ENCODE assay signal across 15 cellular contexts in the genomic region with DNA sequence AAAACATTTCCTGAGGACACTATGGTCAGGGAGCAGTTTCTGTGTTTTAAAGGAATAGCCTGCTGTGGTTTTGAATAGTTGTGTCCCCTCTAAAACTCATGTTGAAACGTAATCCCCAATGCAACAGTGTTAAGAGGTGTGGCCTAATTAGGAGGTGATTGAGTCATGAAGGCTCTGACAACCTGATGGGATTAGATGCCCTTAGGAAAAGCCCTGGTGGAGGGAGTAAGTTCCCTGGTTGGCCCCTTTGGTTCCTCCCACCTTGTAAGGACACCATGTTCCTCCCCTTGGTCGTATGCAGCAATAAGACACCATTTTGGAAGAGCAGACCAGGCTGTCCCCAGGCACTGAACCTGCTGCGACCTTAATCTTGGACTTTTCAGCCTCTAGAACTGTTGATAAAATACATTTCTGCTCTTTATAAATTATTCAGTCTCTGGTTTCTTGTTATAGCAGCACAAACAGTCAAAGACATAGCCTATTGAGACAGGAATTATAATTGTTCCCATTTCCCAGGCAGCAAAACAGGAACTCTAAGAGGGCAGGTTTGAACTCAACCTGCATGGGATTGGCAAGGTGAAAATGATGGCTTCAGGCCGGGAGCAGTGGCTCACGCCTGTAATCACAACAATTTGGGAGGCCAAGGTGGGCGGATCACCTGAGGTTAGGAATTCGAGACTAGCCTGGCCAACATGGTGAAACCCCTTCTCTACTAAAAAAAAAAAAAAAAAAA. TPM values are rescaled to one million over a fixed set of nuclear protein-coding genes. Genes with fewer than 3 reads are reported as not detected.
DNase-seq lines count a peak whose midpoint lies in the region; ATAC-seq, FAIRE-seq and TF ChIP-seq lines count a peak whose summit lies in the region.
"Had no signal": no experiment of that assay in that cellular context is flagged by ENCODE, and none has a peak within 500 bp of the region (broad histone marks: within the 10 kb centered on the region; RNA-seq: fewer than 3 reads in every experiment).

No MANE protein-coding gene starts in this region.

- H3K4me2 ChIP-seq in HepG2 (ENCODE audit: low read depth, low read length) (peak overlapping the region; percentile 71), keratinocyte (ENCODE audit: control insufficient read depth, extremely low read depth, insufficient read depth, low read depth, low read length) (peak overlapping the region; percentile 95), neuronal stem cell (ENCODE audit: insufficient read depth, low read length, poor library complexity, severe bottlenecking) (no peak overlapping the region)

- H4K20me1 ChIP-seq in HepG2 (ENCODE audit: insufficient read depth, low read length) (no peaks in the 10 kb centered on the region), keratinocyte (ENCODE audit: control insufficient read depth, extremely low read depth, insufficient read depth, low read length) (no peaks in the 10 kb centered on the region)

- no peak for TF ChIP-seq EP300 in HepG2 (IDR thresholded peaks at IDR 0.05; ENCODE audit: low read depth in 2 of 2, low read length in 2 of 2)
- TF ChIP-seq EP300 in HepG2 (CRISPR knock-in tag; IDR thresholded peaks at IDR 0.05; ENCODE audit: borderline replicate concordance): no peak
- no peak for TF ChIP-seq EP300 in suprapubic skin (IDR thresholded peaks at IDR 0.05)

- in situ Hi-C loops in HepG2 (cut with HindIII; ENCODE audit: extremely low pct_ligation_motif_present, low pct_unique_long_range_greater_than_20kb): no loop called here

- no peak for TF ChIP-seq RAD21 in HepG2 (CRISPR knock-in tag; IDR thresholded peaks at IDR 0.05)

- H2BK15ac ChIP-seq in neuronal stem cell (ENCODE audit: low read length): no peak overlapping the region

- H2BK5ac ChIP-seq in neuronal stem cell (ENCODE audit: low read length): no peak overlapping the region

- POLR2A ChIA-PET in HepG2 (lab: Yijun Ruan, JAX) (interaction anchor here (1.2 to 2.5 kb wide), 7 partner anchors 8 to 161 kb away, joined by 4 to 20 read pairs (median 8); no protein-coding TSS in a partner anchor), RWPE1 (lab: Yijun Ruan, JAX; ENCODE audit: low non-redundant PET) (no interaction called here)

- H3K14ac ChIP-seq in neuronal stem cell (ENCODE audit: low read length): no peak overlapping the region

- no peak for ATAC-seq in HepG2
- ATAC-seq in right lobe of liver: no peak

- TF ChIP-seq CTCF in HepG2 (CRISPR knock-in tag; IDR thresholded peaks at IDR 0.05) (no peak), right lobe of liver (IDR thresholded peaks at IDR 0.05) (no peak), RWPE1 (conservative IDR thresholded peaks at IDR 0.05; ENCODE audit: low read depth) (no peak), keratinocyte (optimal IDR thresholded peaks at IDR 0.05 in 1 of 3, IDR thresholded peaks at IDR 0.05 in 1 of 3, conservative IDR thresholded peaks at IDR 0.05 in 1 of 3; ENCODE audit: extremely low read depth in 1 of 3, insufficient read depth in 2 of 3, low read length in 3 of 3) (no peak), suprapubic skin (IDR thresholded peaks at IDR 0.05) (no peak)

- peaks cover 76% of the 10 kb centered on the region for H3K4me1 ChIP-seq in HepG2 (ENCODE audit: insufficient read depth, low read length)
- peaks cover 4 to 58% (median 30%) of the 10 kb centered on the region in 4 donors for H3K4me1 ChIP-seq in right lobe of liver
- peaks cover 44% of the 10 kb centered on the region for H3K4me1 ChIP-seq in keratinocyte (ENCODE audit: control insufficient read depth, extremely low read depth, insufficient read depth, low read length)
- peaks cover 0 to 2% of the 10 kb centered on the region in 2 donors for H3K4me1 ChIP-seq in neuronal stem cell (ENCODE audit: control insufficient read depth in 2 of 2, insufficient read depth in 1 of 2, low read depth in 1 of 2, low read length in 2 of 2)
- H3K4me1 ChIP-seq in suprapubic skin: peaks cover 29% of the 10 kb centered on the region

- H3K9ac ChIP-seq in HepG2 (ENCODE audit: insufficient read depth, low read depth, low read length): no peak overlapping the region
- H3K9ac ChIP-seq in keratinocyte (ENCODE audit: control insufficient read depth, extremely low read depth, insufficient read depth, low read length): peak overlapping the region; percentile 5
- no peak overlapping the region for H3K9ac ChIP-seq in neuronal stem cell (ENCODE audit: low read depth, low read length, poor library complexity)

- intact Hi-C loops in HepG2 (cut with micrococcal nuclease; ENCODE audit: unreplicated experiment): loop anchor here (10.0 kb wide), 2 partner anchors 62 to 212 kb away; no protein-coding TSS in a partner anchor
- intact Hi-C loops in right lobe of liver (cut with DNase I): no loop called here

- dilution Hi-C loops in keratinocyte (cut with MboI; ENCODE audit: extremely low pct_ligation_motif_present, low sequenced_read_pairs): no loop called here

- no peaks in the 10 kb centered on the region for H3K9me1 ChIP-seq in keratinocyte (ENCODE audit: control insufficient read depth, extremely low read depth, insufficient read depth, low read length)

- H4K91ac ChIP-seq in neuronal stem cell (ENCODE audit: low read depth, low read length, poor library complexity): no peak overlapping the region

- H3K27ac ChIP-seq in HepG2 (ENCODE audit: extremely low read length, insufficient read depth, low read length) (peak overlapping the region; percentile 49), right lobe of liver (no peak overlapping the region), RWPE1 (peak overlapping the region; percentile 94), keratinocyte (ENCODE audit: control insufficient read depth, insufficient read depth, low read length) (peak overlapping the region; percentile 86), neuronal stem cell (replicated peaks; ENCODE audit: low read length) (no peak overlapping the region), suprapubic skin (no peak overlapping the region)
- H3K27ac ChIP-seq: left ventricle myocardium inferior, sigmoid colon had no signal

- no peak overlapping the region for H4K8ac ChIP-seq in neuronal stem cell (ENCODE audit: low read depth, low read length)

- H3K4ac ChIP-seq in neuronal stem cell (ENCODE audit: low read length): no peak overlapping the region

- H3K79me1 ChIP-seq in neuronal stem cell (ENCODE audit: low read depth, low read length): no peaks in the 10 kb centered on the region

- H3K4me3 ChIP-seq in HepG2 (replicated peaks in 1 of 3; ENCODE audit: insufficient read depth in 1 of 3, low read depth in 2 of 3, low read length in 3 of 3) (peak overlapping the region in 1 of 3 experiments; percentile 26; a peak in 1 of 6 replicates), right lobe of liver (no peak overlapping the region), keratinocyte (ENCODE audit: control insufficient read depth in 2 of 3, extremely low read depth in 1 of 3, insufficient read depth in 2 of 3, low read depth in 1 of 3, low read length in 3 of 3) (no peak overlapping the region), neuronal stem cell (ENCODE audit: low read length in 2 of 2) (no peak overlapping the region), suprapubic skin (no peak overlapping the region)
- H3K4me3 ChIP-seq: coronary artery, left ventricle myocardium inferior, sigmoid colon had no signal

- H3K79me2 ChIP-seq in HepG2 (ENCODE audit: insufficient read depth, low read length) (no peaks in the 10 kb centered on the region), keratinocyte (ENCODE audit: control insufficient read depth, insufficient read depth, low read length) (no peaks in the 10 kb centered on the region)

- H2AK5ac ChIP-seq in neuronal stem cell (ENCODE audit: low read depth, low read length): no peak overlapping the region

- no peak for DNase-seq in HepG2 (ENCODE audit: low spot score)
- DNase-seq in right lobe of liver: no peak
- peak; percentile 25 for DNase-seq in RWPE1 (ENCODE audit: low spot score)
- DNase-seq in keratinocyte (ENCODE audit: low read depth, low spot score): no peak
- DNase-seq in neuronal stem cell (ENCODE audit: low spot score): no peak
- DNase-seq in stimulated activated CD4-positive, alpha-beta T cell treated with anti-CD3 and anti-CD28 coated beads, Interleukin-4, amount 100 ng/mL, for 1 hour: no peak
- no peak for DNase-seq in suprapubic skin (ENCODE audit: low spot score in 2 of 2)
- DNase-seq in RPMI8226: no peak
- DNase-seq: activated CD4-positive, alpha-beta T cell treated with anti-CD3 and anti-CD28 coated beads for 4 hours; activated T-cell treated with anti-CD3 and anti-CD28 coated beads, Interleukin-2, amount 50 U/mL, for 1 hour; erythroblast; left ventricle myocardium inferior; NCI-H2171 treated with DMSO at 0.1 percent for 48 hours; sigmoid colon had no signal

- WGBS in HepG2 (ENCODE audit: low lambda C conversion rate): 85% methylated on average over 7 of the region's 7 CpGs
- WGBS in right lobe of liver (ENCODE audit: insufficient coverage, low coverage, low lambda C conversion rate, missing lambda C conversion rate): 73% methylated on average over 6 of the region's 7 CpGs
- no CpG with 5 or more reads among the region's 7 CpGs for WGBS in neuronal stem cell (ENCODE audit: extremely low coverage in 2 of 2, insufficient read length in 2 of 2, insufficient replicate concordance in 1 of 2), 2 donors
- 74% methylated on average over 7 of the region's 7 CpGs for WGBS in suprapubic skin

- H2AFZ ChIP-seq in HepG2 (ENCODE audit: low read length): no peak overlapping the region
- H2AFZ ChIP-seq in keratinocyte (ENCODE audit: control insufficient read depth, low read length): peak overlapping the region; percentile 53
- H2AFZ ChIP-seq in neuronal stem cell (ENCODE audit: low read length): no peak overlapping the region

- no peak overlapping the region for H2BK120ac ChIP-seq in neuronal stem cell (ENCODE audit: low read depth, low read length)

- H3K18ac ChIP-seq in neuronal stem cell (ENCODE audit: low read length): no peak overlapping the region

- TF ChIP-seq POLR2A in HepG2 (IDR thresholded peaks at IDR 0.05; ENCODE audit: insufficient read depth in 1 of 2, low read depth in 2 of 2, low read length in 2 of 2) (no peak), right lobe of liver (IDR thresholded peaks at IDR 0.05) (no peak), suprapubic skin (IDR thresholded peaks at IDR 0.05) (no peak)

- H3K36me3 ChIP-seq in HepG2 (replicated peaks in 1 of 2; ENCODE audit: control insufficient read depth in 1 of 2, insufficient read depth in 2 of 2, low read length in 2 of 2) (no peaks in the 10 kb centered on the region), right lobe of liver (no peaks in the 10 kb centered on the region), keratinocyte (ENCODE audit: control insufficient read depth in 2 of 2, extremely low read depth in 1 of 2, insufficient read depth in 2 of 2, low read length in 2 of 2) (no peaks in the 10 kb centered on the region), neuronal stem cell (replicated peaks in 1 of 2; ENCODE audit: control insufficient read depth in 2 of 2, insufficient read depth in 2 of 2, low read length in 2 of 2) (no peaks in the 10 kb centered on the region), suprapubic skin (no peaks in the 10 kb centered on the region)
- H3K36me3 ChIP-seq: left ventricle myocardium inferior, sigmoid colon had no signal

- CTCF ChIA-PET in HepG2 (lab: Yijun Ruan, JAX; ENCODE audit: low intra/inter-chr PET ratio, low total read pairs): no interaction called here
- CTCF ChIA-PET in RWPE1 (lab: Yijun Ruan, JAX): no interaction called here

- H3K9me3 ChIP-seq in HepG2 (ENCODE audit: low read length): no peaks in the 10 kb centered on the region
- no peaks in the 10 kb centered on the region for H3K9me3 ChIP-seq in right lobe of liver
- H3K9me3 ChIP-seq in keratinocyte (ENCODE audit: control insufficient read depth, low read depth, low read length): peaks cover 9% of the 10 kb centered on the region
- H3K9me3 ChIP-seq in neuronal stem cell (replicated peaks in 1 of 2; ENCODE audit: control insufficient read depth in 2 of 2, insufficient read depth in 1 of 2, low read depth in 1 of 2, low read length in 2 of 2): peaks cover under 1 to 4% of the 10 kb centered on the region in 2 donors
- H3K9me3 ChIP-seq in suprapubic skin: no peaks in the 10 kb centered on the region

- FAIRE-seq in HepG2 (lab: Jason Lieb, UNC) (no peak), keratinocyte (lab: Jason Lieb, UNC) (peak; percentile 71)

- no peak overlapping the region for H3K23ac ChIP-seq in neuronal stem cell (ENCODE audit: low read depth, low read length, poor library complexity)

- no peak overlapping the region for H2BK12ac ChIP-seq in neuronal stem cell (ENCODE audit: low read length)

- no peaks in the 10 kb centered on the region for H3K27me3 ChIP-seq in HepG2 (ENCODE audit: control insufficient read depth in 1 of 2, insufficient read depth in 2 of 2, low read length in 2 of 2)
- H3K27me3 ChIP-seq in right lobe of liver: no peaks in the 10 kb centered on the region
- H3K27me3 ChIP-seq in keratinocyte (ENCODE audit: control insufficient read depth, extremely low read depth, insufficient read depth, low read length): no peaks in the 10 kb centered on the region
- peaks cover 0 to 7% (median 0%) of the 10 kb centered on the region in 3 experiments for H3K27me3 ChIP-seq in neuronal stem cell (ENCODE audit: control insufficient read depth in 3 of 3, insufficient read depth in 3 of 3, low read depth in 1 of 3, low read length in 3 of 3)
- no peaks in the 10 kb centered on the region for H3K27me3 ChIP-seq in suprapubic skin
- H3K27me3 ChIP-seq: sigmoid colon had no signal

- BruUV-seq in HepG2 (replicated peaks; lab: Mats Ljungman, UMichigan): no TSS peak

RNA-seq across cellular contexts. Expression of a gene that starts 20.5 kb away (rescaled TPM):
- total RNA-seq in HepG2 (2016; rRNA removed; fragmentation: Illumina TruSeq; extraction: Trizol): 51.3 and 55.7 TPM in 2 replicates
- 14.9 and 19.1 TPM in 2 replicates for total RNA-seq in HepG2 (2016; cell fraction: cytosol; rRNA removed; fragmentation: Illumina TruSeq; extraction: Trizol; ENCODE audit: low read depth)
- 45.5 and 52.6 TPM in 2 replicates for total RNA-seq in HepG2 (2016; cell fraction: insoluble cytoplasmic fraction; rRNA removed; fragmentation: Illumina TruSeq; extraction: Trizol)
- total RNA-seq in HepG2 (2016; cell fraction: membrane; rRNA removed; fragmentation: Illumina TruSeq; extraction: Trizol): 16.6 and 16.8 TPM in 2 replicates
- 72.4 and 83.0 TPM in 2 replicates for total RNA-seq in HepG2 (2016; cell fraction: nucleus; rRNA removed; fragmentation: Illumina TruSeq; extraction: Trizol)
- polyA plus RNA-seq in HepG2 (2011; rRNA removed): 52.9 and 55.1 TPM in 2 replicates
- 28.4 and 33.2 TPM in 2 replicates for polyA plus RNA-seq in HepG2 (2011; cell fraction: cytosol; rRNA removed)
- 76.4 and 98.4 TPM in 2 replicates for polyA plus RNA-seq in HepG2 (2011; cell fraction: nucleus; rRNA removed)
- polyA plus RNA-seq in HepG2 (2012): 48.6 and 60.6 TPM in 2 replicates
- polyA plus RNA-seq in HepG2 (2016; cell fraction: cytosol; fragmentation: Illumina TruSeq; extraction: Trizol; ENCODE audit: low read depth): 1.6 and 1.9 TPM in 2 replicates
- 32.3 and 39.6 TPM in 2 replicates for polyA plus RNA-seq in HepG2 (2016; cell fraction: insoluble cytoplasmic fraction; fragmentation: Illumina TruSeq; extraction: Trizol; ENCODE audit: low read depth)
- polyA plus RNA-seq in HepG2 (2016; cell fraction: membrane; fragmentation: Illumina TruSeq; extraction: Trizol; ENCODE audit: low read depth): 3.7 and 4.3 TPM in 2 replicates
- polyA plus RNA-seq in HepG2 (2016; cell fraction: nucleus; fragmentation: Illumina TruSeq; extraction: Trizol; ENCODE audit: insufficient read depth, low read depth): 56.5 and 64.9 TPM in 2 replicates
- 29.7 and 302 TPM in 2 replicates for polyA minus RNA-seq in HepG2 (2011; rRNA and poly(A)+ RNA removed; ENCODE audit: low replicate concordance)
- 53.8 and 56.5 TPM in 2 replicates for polyA minus RNA-seq in HepG2 (2011; cell fraction: cytosol; rRNA and poly(A)+ RNA removed)
- 139 and 170 TPM in 2 replicates for polyA minus RNA-seq in HepG2 (2011; cell fraction: nucleus; rRNA and poly(A)+ RNA removed)
- 10 to 100 TPM; 51.2 to 95.0 (median 58.4) TPM for total RNA-seq in right lobe of liver
- polyA plus RNA-seq in keratinocyte: 3.9 to 5.7 TPM (median 5.3 TPM) in 3 replicates
- 0.39 TPM for polyA plus RNA-seq in keratinocyte (2011; ENCODE audit: low read depth)
- 4.7 and 4.9 TPM in 2 replicates for polyA plus RNA-seq in keratinocyte (2011; cell fraction: cytosol; rRNA removed)
- polyA plus RNA-seq in keratinocyte (2011; cell fraction: nucleus; rRNA removed): 12.2 and 14.2 TPM in 2 replicates
- 1.2 and 4.6 TPM in 2 replicates for polyA plus RNA-seq in keratinocyte (2012; ENCODE audit: low replicate concordance)
- 10.1 to 20.3 TPM (median 18.5 TPM) in 3 replicates for polyA minus RNA-seq in keratinocyte
- 6.1 TPM for polyA minus RNA-seq in keratinocyte (2011; cell fraction: cytosol; rRNA and poly(A)+ RNA removed)
- 10.4 and 17.5 TPM in 2 replicates for polyA minus RNA-seq in keratinocyte (2011; cell fraction: nucleus; rRNA and poly(A)+ RNA removed)
- 19.8 TPM for polyA plus RNA-seq in neuronal stem cell (2013, experiment 1 of 2)
- 19.8 TPM for polyA plus RNA-seq in neuronal stem cell (2013, experiment 2 of 2)
- 10 to 100 TPM; 14.3 to 53.0 (median 31.9) TPM for total RNA-seq in suprapubic skin

Comparison
In these comparisons a context has a peak if more than half of its experiments do, and no peak if none do; other contexts are left out.
1. H3K27ac ChIP-seq: peak in HepG2 (single experiment), RWPE1 (single experiment) and keratinocyte (single experiment); none in right lobe of liver (0 of 3), neuronal stem cell (single experiment) and suprapubic skin (single experiment).